1 cellular context compared by ENCODE assay signal in the genomic region with DNA sequence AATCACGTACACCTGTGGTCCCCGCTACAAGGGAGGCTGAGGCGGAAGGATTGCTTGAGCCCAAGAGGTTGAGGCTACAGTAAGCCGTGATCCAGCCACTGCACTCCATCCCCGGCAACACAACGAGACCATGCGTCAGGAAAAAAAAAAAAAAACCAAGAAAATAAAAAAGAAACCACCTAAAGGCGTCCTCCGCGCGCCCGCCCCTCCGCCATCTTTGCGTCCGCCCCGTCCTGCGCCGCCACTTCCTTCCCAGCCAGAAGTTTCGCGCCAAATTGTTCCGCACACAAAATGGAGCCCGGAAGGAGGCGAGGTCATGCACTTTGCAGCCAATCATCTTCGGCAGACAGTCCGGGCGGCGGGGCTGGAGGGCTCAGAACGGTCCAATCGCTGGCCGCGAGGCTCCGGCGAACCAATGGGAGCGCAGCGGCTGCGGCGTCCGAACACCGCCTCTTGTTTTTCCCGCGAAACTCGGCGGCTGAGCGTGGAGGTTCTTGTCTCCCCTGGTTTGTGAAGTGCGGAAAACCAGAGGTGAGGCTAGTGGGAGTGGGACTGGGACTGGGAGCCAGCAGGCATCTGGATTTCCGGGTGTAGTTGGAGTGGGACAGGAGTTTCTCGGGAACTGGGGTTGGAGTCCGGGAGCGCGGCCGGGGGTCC.
TF ChIP-seq lines count a peak whose summit lies in the region.

Gene MCM5 (plus strand): TSS at position 463 of the 657 bp plus-strand sequence. CDS start 299 bp downstream, outside the sequence.

TF ChIP-seq in HepG2, 621 proteins besides CTCF, POLR2A, EP300 and RAD21 (continued from another document and continues in another):
- TF ChIP-seq, protein P1, sequence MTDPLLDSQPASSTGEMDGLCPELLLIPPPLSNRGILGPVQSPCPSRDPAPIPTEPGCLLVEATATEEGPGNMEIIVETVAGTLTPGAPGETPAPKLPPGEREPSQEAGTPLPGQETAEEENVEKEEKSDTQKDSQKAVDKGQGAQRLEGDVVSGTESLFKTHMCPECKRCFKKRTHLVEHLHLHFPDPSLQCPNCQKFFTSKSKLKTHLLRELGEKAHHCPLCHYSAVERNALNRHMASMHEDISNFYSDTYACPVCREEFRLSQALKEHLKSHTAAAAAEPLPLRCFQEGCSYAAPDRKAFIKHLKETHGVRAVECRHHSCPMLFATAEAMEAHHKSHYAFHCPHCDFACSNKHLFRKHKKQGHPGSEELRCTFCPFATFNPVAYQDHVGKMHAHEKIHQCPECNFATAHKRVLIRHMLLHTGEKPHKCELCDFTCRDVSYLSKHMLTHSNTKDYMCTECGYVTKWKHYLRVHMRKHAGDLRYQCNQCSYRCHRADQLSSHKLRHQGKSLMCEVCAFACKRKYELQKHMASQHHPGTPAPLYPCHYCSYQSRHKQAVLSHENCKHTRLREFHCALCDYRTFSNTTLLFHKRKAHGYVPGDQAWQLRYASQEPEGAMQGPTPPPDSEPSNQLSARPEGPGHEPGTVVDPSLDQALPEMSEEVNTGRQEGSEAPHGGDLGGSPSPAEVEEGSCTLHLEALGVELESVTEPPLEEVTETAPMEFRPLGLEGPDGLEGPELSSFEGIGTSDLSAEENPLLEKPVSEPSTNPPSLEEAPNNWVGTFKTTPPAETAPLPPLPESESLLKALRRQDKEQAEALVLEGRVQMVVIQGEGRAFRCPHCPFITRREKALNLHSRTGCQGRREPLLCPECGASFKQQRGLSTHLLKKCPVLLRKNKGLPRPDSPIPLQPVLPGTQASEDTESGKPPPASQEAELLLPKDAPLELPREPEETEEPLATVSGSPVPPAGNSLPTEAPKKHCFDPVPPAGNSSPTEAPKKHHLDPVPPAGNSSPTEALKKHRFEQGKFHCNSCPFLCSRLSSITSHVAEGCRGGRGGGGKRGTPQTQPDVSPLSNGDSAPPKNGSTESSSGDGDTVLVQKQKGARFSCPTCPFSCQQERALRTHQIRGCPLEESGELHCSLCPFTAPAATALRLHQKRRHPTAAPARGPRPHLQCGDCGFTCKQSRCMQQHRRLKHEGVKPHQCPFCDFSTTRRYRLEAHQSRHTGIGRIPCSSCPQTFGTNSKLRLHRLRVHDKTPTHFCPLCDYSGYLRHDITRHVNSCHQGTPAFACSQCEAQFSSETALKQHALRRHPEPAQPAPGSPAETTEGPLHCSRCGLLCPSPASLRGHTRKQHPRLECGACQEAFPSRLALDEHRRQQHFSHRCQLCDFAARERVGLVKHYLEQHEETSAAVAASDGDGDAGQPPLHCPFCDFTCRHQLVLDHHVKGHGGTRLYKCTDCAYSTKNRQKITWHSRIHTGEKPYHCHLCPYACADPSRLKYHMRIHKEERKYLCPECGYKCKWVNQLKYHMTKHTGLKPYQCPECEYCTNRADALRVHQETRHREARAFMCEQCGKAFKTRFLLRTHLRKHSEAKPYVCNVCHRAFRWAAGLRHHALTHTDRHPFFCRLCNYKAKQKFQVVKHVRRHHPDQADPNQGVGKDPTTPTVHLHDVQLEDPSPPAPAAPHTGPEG (CRISPR knock-in tag; IDR thresholded peaks at IDR 0.05): no peak
- TF ChIP-seq ZNF280B (CRISPR knock-in tag; IDR thresholded peaks at IDR 0.05; ENCODE audit: borderline replicate concordance) (peak; percentile 54; the same call in 1 of the 2 replicates), ARNTL (CRISPR knock-in tag; IDR thresholded peaks at IDR 0.05) (0 out of 2 replicates have a peak, but pooled peaks have one; percentile 51), YEATS2 (CRISPR knock-in tag; IDR thresholded peaks at IDR 0.05; ENCODE audit: borderline replicate concordance) (peak; percentile 83; the same call in 1 of the 2 replicates), ZSCAN21 (CRISPR knock-in tag; IDR thresholded peaks at IDR 0.05; ENCODE audit: borderline replicate concordance) (peak; percentile 89), ZBTB37 (CRISPR knock-in tag; IDR thresholded peaks at IDR 0.05) (no peak), HMGXB4 (CRISPR knock-in tag; IDR thresholded peaks at IDR 0.05; ENCODE audit: borderline replicate concordance in 1 of 2, low read depth in 1 of 2) (no peak), KLF16 (CRISPR knock-in tag; IDR thresholded peaks at IDR 0.05) (peak in 1 of 2 experiments; percentile 33; a peak in 1 of 4 replicates), NONO (IDR thresholded peaks at IDR 0.05) (no peak), NONO (CRISPR knock-in tag; conservative IDR thresholded peaks at IDR 0.05) (no peak), AGO1 (IDR thresholded peaks at IDR 0.05; ENCODE audit: low read depth, low read length, poor library complexity, severe bottlenecking) (no peak), AFF4 (CRISPR knock-in tag; IDR thresholded peaks at IDR 0.05) (no peak), MIER2 (CRISPR knock-in tag; IDR thresholded peaks at IDR 0.05) (no peak), HOXA3 (CRISPR knock-in tag; IDR thresholded peaks at IDR 0.05) (peak; percentile 97), MYPOP (CRISPR knock-in tag; IDR thresholded peaks at IDR 0.05) (peak; percentile 92), ATRX (CRISPR knock-in tag; IDR thresholded peaks at IDR 0.05; ENCODE audit: borderline replicate concordance) (no peak), ELF1 (CRISPR knock-in tag; IDR thresholded peaks at IDR 0.05) (peak; percentile 92), ARNT (IDR thresholded peaks at IDR 0.05) (no peak), ZSCAN31 (CRISPR knock-in tag; IDR thresholded peaks at IDR 0.05; ENCODE audit: low read depth) (peak; percentile 79; the same call in 1 of the 2 replicates), ZNF710 (CRISPR knock-in tag; IDR thresholded peaks at IDR 0.05; ENCODE audit: borderline replicate concordance) (no peak; the same call in 1 of the 2 replicates), ZNF446 (CRISPR knock-in tag; IDR thresholded peaks at IDR 0.05) (no peak), AGO2 (optimal IDR thresholded peaks at IDR 0.05; ENCODE audit: low read depth, low read length) (no peak), ZNF451 (CRISPR knock-in tag; IDR thresholded peaks at IDR 0.05) (no peak), GATAD2A (CRISPR knock-in tag; IDR thresholded peaks at IDR 0.05) (peak; percentile 52), ATF2 (CRISPR knock-in tag; IDR thresholded peaks at IDR 0.05) (no peak; the same call in 1 of the 2 replicates), ZNF788 (CRISPR knock-in tag; IDR thresholded peaks at IDR 0.05; ENCODE audit: borderline replicate concordance) (peak; percentile 46; the same call in 1 of the 2 replicates), SKI (IDR thresholded peaks at IDR 0.05; ENCODE audit: partially characterized antibody) (no peak), ZFP91 (CRISPR knock-in tag; IDR thresholded peaks at IDR 0.05; ENCODE audit: borderline replicate concordance) (peak; percentile 63; the same call in 1 of the 2 replicates)
